In the genomic region with DNA sequence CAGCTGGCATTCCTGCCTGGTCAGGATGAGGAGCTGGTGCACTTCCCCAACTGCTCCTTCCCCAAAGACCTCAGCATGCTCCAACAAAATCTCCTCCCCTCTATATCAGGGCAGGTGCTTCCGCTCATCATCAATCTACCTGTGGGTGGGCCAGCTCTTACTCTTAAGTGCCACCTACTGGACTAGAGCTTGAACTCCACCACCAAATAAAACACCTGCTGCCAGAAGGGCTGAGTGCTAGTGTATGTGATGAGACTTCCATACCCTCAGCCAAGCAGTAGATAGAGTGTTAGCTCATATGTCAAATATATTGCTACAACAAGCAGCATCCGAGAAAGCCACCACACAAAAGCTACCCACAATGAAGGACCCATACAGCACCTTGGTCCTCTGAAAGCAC, we compare ENCODE assay signal across 11 cellular contexts.
DNase-seq lines count a peak whose midpoint lies in the region; ATAC-seq and TF ChIP-seq lines count a peak whose summit lies in the region.
"Had no signal": no experiment of that assay in that cellular context is flagged by ENCODE, and none has a peak within 500 bp of the region (broad histone marks: within the 10 kb centered on the region; RNA-seq: fewer than 3 reads in every experiment).

No MANE protein-coding gene starts in this region.

- H4K5ac ChIP-seq in H9 (ENCODE audit: insufficient read length, low read depth, low read length): no peak overlapping the region

- H3K9ac ChIP-seq in H9 (ENCODE audit: extremely low read depth, insufficient read length, low read length): no peak overlapping the region

- no peak overlapping the region for H2AFZ ChIP-seq in H9 (ENCODE audit: low read length)

- no peak overlapping the region for H3T11ph ChIP-seq in H9 (ENCODE audit: low read length)

- TF ChIP-seq POLR2A in right lobe of liver (IDR thresholded peaks at IDR 0.05): no peak

- H3K4me1 Mint-ChIP-seq in H9 (no peaks in the 10 kb centered on the region), progenitor cell of endocrine pancreas (ENCODE audit: low read depth) (no peaks in the 10 kb centered on the region)

- no peak overlapping the region for H2BK12ac ChIP-seq in H9 (ENCODE audit: insufficient read length, low read depth, low read length)

- no peaks in the 10 kb centered on the region for H3K79me2 ChIP-seq in H9 (ENCODE audit: insufficient read depth, low read length)

- WGBS in H9 (ENCODE audit: extremely low coverage, insufficient read length, low lambda C conversion rate): no CpG with 5 or more reads among the region's 2 CpGs
- WGBS in right lobe of liver (ENCODE audit: insufficient coverage, low coverage, low lambda C conversion rate, missing lambda C conversion rate): 100% methylated on average over 1 of the region's 2 CpGs

- H3K4me3 ChIP-seq in astrocyte of the cerebellum (ENCODE audit: low read depth, low read length) (no peak overlapping the region), right lobe of liver (no peak overlapping the region)

- H2BK120ac ChIP-seq in H9 (ENCODE audit: low read depth, low read length, poor library complexity, severe bottlenecking): no peak overlapping the region

- H3K27me3 ChIP-seq in H9 (ENCODE audit: insufficient read depth, low read length): no peaks in the 10 kb centered on the region
- no peaks in the 10 kb centered on the region for H3K27me3 ChIP-seq in right lobe of liver

- H3K4me2 ChIP-seq in H9 (ENCODE audit: insufficient read depth, insufficient read length, low read length): no peak overlapping the region

- H2AK5ac ChIP-seq in H9 (ENCODE audit: insufficient read length, low read length): no peak overlapping the region

- H3K4me3 Mint-ChIP-seq in H9: no peak overlapping the region
- no peak overlapping the region for H3K4me3 Mint-ChIP-seq in progenitor cell of endocrine pancreas (ENCODE audit: low read depth)

- no peak overlapping the region for H2BK5ac ChIP-seq in H9 (ENCODE audit: insufficient read length, low read length)

- peaks cover 20 to 28% of the 10 kb centered on the region in 2 experiments for H3K9me3 Mint-ChIP-seq in H9
- peaks cover 43% of the 10 kb centered on the region for H3K9me3 Mint-ChIP-seq in progenitor cell of endocrine pancreas (ENCODE audit: low read depth)

- no peak overlapping the region; a peak in 1 of 7 replicates for H3K27ac Mint-ChIP-seq in H9
- H3K27ac Mint-ChIP-seq in progenitor cell of endocrine pancreas: no peak overlapping the region

- intact Hi-C loops in right lobe of liver (cut with DNase I): no loop called here

- H3K4ac ChIP-seq in H9 (ENCODE audit: low read depth, low read length): no peak overlapping the region

- H3K27ac ChIP-seq in H9 (ENCODE audit: insufficient read length, low read depth, low read length) (no peak overlapping the region), right lobe of liver (no peak overlapping the region)

- no peak overlapping the region for H3K18ac ChIP-seq in H9 (ENCODE audit: insufficient read length, low read depth, low read length)

- in situ Hi-C loops in astrocyte of the cerebellum (cut with HindIII; ENCODE audit: low sequenced_read_pairs): no loop called here

- peak; percentile 57 to 67 (median 60) for ATAC-seq in right lobe of liver
- ATAC-seq: left colon, sciatic nerve had no signal

- H2BK20ac ChIP-seq in H9 (ENCODE audit: low read depth, low read length, poor library complexity, severe bottlenecking): no peak overlapping the region

- H3K36me3 Mint-ChIP-seq in H9 (ENCODE audit: insufficient read depth in 1 of 3, low read depth in 3 of 3) (peaks cover 3 to 18% (median 17%) of the 10 kb centered on the region in 3 experiments), progenitor cell of endocrine pancreas (ENCODE audit: insufficient read depth) (peaks cover 8% of the 10 kb centered on the region)

- H4K20me1 ChIP-seq in H9 (ENCODE audit: control insufficient read depth, insufficient read depth, insufficient read length): no peaks in the 10 kb centered on the region

- peak; percentile 16 for DNase-seq in DMS 273 (lab: John Stamatoyannopoulos, UW; ENCODE audit: unreplicated experiment)
- no peak for DNase-seq in DMS 273 treated with DMSO at 0.1 percent for 48 hours (lab: John Stamatoyannopoulos, UW)
- DNase-seq in H9: peak; percentile 54
- no peak for DNase-seq in astrocyte of the cerebellum (ENCODE audit: low read depth)
- no peak for DNase-seq in right lobe of liver
- no peak for DNase-seq in GM19240 (ENCODE audit: insufficient read length, low spot score)
- no peak for DNase-seq in progenitor cell of endocrine pancreas (ENCODE audit: low spot score, unreplicated experiment)
- DNase-seq in HUDEP-2 (lab: John Stamatoyannopoulos, UW; ENCODE audit: unreplicated experiment in 76 of 76): no peak
- DNase-seq: 8988T, left colon had no signal

- H3K36me3 ChIP-seq in right lobe of liver: no peaks in the 10 kb centered on the region

- no peaks in the 10 kb centered on the region for H3K23me2 ChIP-seq in H9 (ENCODE audit: insufficient read length, low read depth, low read length, poor library complexity, severe bottlenecking)

- H3K27me3 Mint-ChIP-seq in H9 (ENCODE audit: low read depth): no peaks in the 10 kb centered on the region
- H3K27me3 Mint-ChIP-seq in progenitor cell of endocrine pancreas: peaks cover 3% of the 10 kb centered on the region

- TF ChIP-seq CTCF in H9 (conservative IDR thresholded peaks at IDR 0.05) (peak; percentile 67), astrocyte of the cerebellum (IDR thresholded peaks at IDR 0.05; ENCODE audit: low read depth, low read length, missing control alignments) (peak; percentile 21), right lobe of liver (IDR thresholded peaks at IDR 0.05) (peak; percentile 22 to 41 (median 34)), progenitor cell of endocrine pancreas (IDR thresholded peaks at IDR 0.05; ENCODE audit: unreplicated experiment) (no peak)

- H3K9me3 ChIP-seq in H9 (ENCODE audit: control insufficient read depth, low read depth, low read length) (no peaks in the 10 kb centered on the region), right lobe of liver (no peaks in the 10 kb centered on the region)

- H2BK15ac ChIP-seq in H9 (ENCODE audit: low read depth, low read length): no peak overlapping the region

- no peak overlapping the region for H3K56ac ChIP-seq in H9 (ENCODE audit: insufficient read length, low read depth, low read length)

- no peak overlapping the region for H4K8ac ChIP-seq in H9 (replicated peaks; ENCODE audit: insufficient read length, low read depth, low read length)

- no peak overlapping the region for H3K14ac ChIP-seq in H9 (ENCODE audit: insufficient read depth, low read length)

- no peaks in the 10 kb centered on the region for H3K79me1 ChIP-seq in H9 (ENCODE audit: insufficient read depth, low read depth, low read length, poor library complexity, severe bottlenecking)

- H3K4me1 ChIP-seq in H9 (ENCODE audit: insufficient read depth, low read length) (no peaks in the 10 kb centered on the region), right lobe of liver (no peaks in the 10 kb centered on the region)

- no peak overlapping the region for H4K91ac ChIP-seq in H9 (ENCODE audit: insufficient read length, low read depth, low read length)

- H3K23ac ChIP-seq in H9 (ENCODE audit: insufficient read length, low read depth, low read length): no peak overlapping the region

Comparison
In these comparisons a context has a peak if more than half of its experiments do, and no peak if none do; other contexts are left out.
1. DNase-seq: peak in DMS 273 (single experiment) and H9 (single experiment); none in DMS 273 treated with DMSO at 0.1 percent for 48 hours (single experiment), astrocyte of the cerebellum (single experiment), right lobe of liver (0 of 3), GM19240 (single experiment), progenitor cell of endocrine pancreas (single experiment) and HUDEP-2 (0 of 76).